Comparison of ENCODE assay signal across 8 cellular contexts in genomic region chr12:98593351-98594049, GRCh38. TPM values are rescaled to one million over a fixed set of nuclear protein-coding genes. Genes with fewer than 3 reads are reported as not detected.
DNase-seq lines count a peak whose midpoint lies in the region; ATAC-seq, FAIRE-seq and TF ChIP-seq lines count a peak whose summit lies in the region.

Gene SLC25A3 (plus strand): TSS chr12:98593686. CDS start chr12:98593979, 293 bp downstream.

- H3K79me2 ChIP-seq in keratinocyte (ENCODE audit: control insufficient read depth, insufficient read depth, low read length): peaks cover 51% of the 10 kb centered on the region

- H2AFZ ChIP-seq in keratinocyte (ENCODE audit: control insufficient read depth, low read length): peak within 1 kb of the TSS; percentile 96

- DNase-seq in AG10803 (ENCODE audit: low read depth) (peak; percentile 98), NCI-H460 (ENCODE audit: extremely low read depth, low read depth) (peak; percentile 98), cerebellar nuclear complex (lab: John Stamatoyannopoulos, UW) (peak; percentile 91), keratinocyte (ENCODE audit: low read depth, low spot score) (peak; percentile 93)
- DNase-seq in activated CD4-positive, CD25-positive, alpha-beta regulatory T cell treated with anti-CD3 and anti-CD28 coated beads, Interleukin-2, amount 50 U/mL, for 72 hours: peak; percentile 86
- DNase-seq in stimulated activated CD4-positive, alpha-beta T cell treated with anti-CD3 and anti-CD28 coated beads, Interleukin-15, amount 100 ng/mL, for 1 hour (ENCODE audit: low read depth in 1 of 2, low spot score in 1 of 2): peak; percentile 88 to 92

- H3K4me1 ChIP-seq in keratinocyte (ENCODE audit: control insufficient read depth, extremely low read depth, insufficient read depth, low read length): peaks cover 15% of the 10 kb centered on the region

- H3K4me3 ChIP-seq in AG10803 (ENCODE audit: low read length): peak within 1 kb of the TSS; percentile 100
- H3K4me3 ChIP-seq in keratinocyte (ENCODE audit: control insufficient read depth in 2 of 3, extremely low read depth in 1 of 3, insufficient read depth in 2 of 3, low read depth in 1 of 3, low read length in 3 of 3): peak within 1 kb of the TSS; percentile 78 to 100 (median 98)

- TF ChIP-seq CTCF in AG10803 (conservative IDR thresholded peaks at IDR 0.05; ENCODE audit: low read length) (no peak), keratinocyte (optimal IDR thresholded peaks at IDR 0.05 in 1 of 3, IDR thresholded peaks at IDR 0.05 in 1 of 3, conservative IDR thresholded peaks at IDR 0.05 in 1 of 3; ENCODE audit: extremely low read depth in 1 of 3, insufficient read depth in 2 of 3, low read length in 3 of 3) (no peak)

- H3K9ac ChIP-seq in keratinocyte (ENCODE audit: control insufficient read depth, extremely low read depth, insufficient read depth, low read length): peak within 1 kb of the TSS; percentile 99

- no peaks in the 10 kb centered on the region for H3K9me3 ChIP-seq in keratinocyte (ENCODE audit: control insufficient read depth, low read depth, low read length)

- ATAC-seq in GM19043 (IDR thresholded peaks at IDR 0.05; ENCODE audit: low read depth, unreplicated experiment) (peak; percentile 100), HG03378 (IDR thresholded peaks at IDR 0.05; ENCODE audit: unreplicated experiment) (peak; percentile 98)

- dilution Hi-C loops in keratinocyte (cut with MboI; ENCODE audit: extremely low pct_ligation_motif_present, low sequenced_read_pairs): no loop called here

- no peaks in the 10 kb centered on the region for H3K27me3 ChIP-seq in keratinocyte (ENCODE audit: control insufficient read depth, extremely low read depth, insufficient read depth, low read length)

- H3K27ac ChIP-seq in keratinocyte (ENCODE audit: control insufficient read depth, insufficient read depth, low read length): peak within 1 kb of the TSS; percentile 96

- peak; percentile 39 for FAIRE-seq in keratinocyte (lab: Jason Lieb, UNC)

- peaks cover 8 to 25% of the 10 kb centered on the region in 2 experiments for H3K36me3 ChIP-seq in keratinocyte (ENCODE audit: control insufficient read depth in 2 of 2, extremely low read depth in 1 of 2, insufficient read depth in 2 of 2, low read length in 2 of 2)

- peaks cover 30% of the 10 kb centered on the region for H4K20me1 ChIP-seq in keratinocyte (ENCODE audit: control insufficient read depth, extremely low read depth, insufficient read depth, low read length)

- H3K9me1 ChIP-seq in keratinocyte (ENCODE audit: control insufficient read depth, extremely low read depth, insufficient read depth, low read length): no peaks in the 10 kb centered on the region

- H3K4me2 ChIP-seq in keratinocyte (ENCODE audit: control insufficient read depth, extremely low read depth, insufficient read depth, low read depth, low read length): peak within 1 kb of the TSS; percentile 97

RNA-seq across cellular contexts. Expression of gene SLC25A3, which starts in this region (rescaled TPM):
- 992 and 1,050 TPM in 2 replicates for total RNA-seq in NCI-H460 (2014; rRNA removed; shearing (Covaris generic))
- 918 and 1,058 TPM in 2 replicates for polyA plus RNA-seq in NCI-H460 (2014; cell fraction: nucleus; rRNA removed)
- polyA plus RNA-seq in keratinocyte: 289 to 802 TPM (median 389 TPM) in 3 replicates
- polyA plus RNA-seq in keratinocyte (2011; ENCODE audit: low read depth): 206 TPM
- 695 and 997 TPM in 2 replicates for polyA plus RNA-seq in keratinocyte (2011; cell fraction: cytosol; rRNA removed)
- polyA plus RNA-seq in keratinocyte (2011; cell fraction: nucleus; rRNA removed): 442 and 563 TPM in 2 replicates
- polyA plus RNA-seq in keratinocyte (2012; ENCODE audit: low replicate concordance): 419 and 507 TPM in 2 replicates
- 177 to 463 TPM (median 320 TPM) in 3 replicates for polyA minus RNA-seq in keratinocyte
- 633 TPM for polyA minus RNA-seq in keratinocyte (2011; cell fraction: cytosol; rRNA and poly(A)+ RNA removed)
- 238 and 245 TPM in 2 replicates for polyA minus RNA-seq in keratinocyte (2011; cell fraction: nucleus; rRNA and poly(A)+ RNA removed)

Comparison
In these comparisons a context has a peak if more than half of its experiments do, and no peak if none do; other contexts are left out.
1. Peak in every context shown above with its lines: DNase-seq, ATAC-seq, H3K4me3 ChIP-seq and H3K27ac ChIP-seq.